In genomic region chr7:128409435-128410091, GRCh38 we compare ENCODE assay signal across 8 cellular contexts. TPM values are rescaled to one million over a fixed set of nuclear protein-coding genes. Genes with fewer than 3 reads are reported as not detected.
DNase-seq lines count a peak whose midpoint lies in the region; ATAC-seq and TF ChIP-seq lines count a peak whose summit lies in the region.

Gene IMPDH1, minus strand, starts transcription at chr7:128409982. Its CDS starts 81 bp downstream, at chr7:128409901.

- ATAC-seq in GM18868 (IDR thresholded peaks at IDR 0.05; ENCODE audit: unreplicated experiment) (peak; percentile 77), HG03095 (IDR thresholded peaks at IDR 0.05; ENCODE audit: unreplicated experiment) (peak; percentile 79)

- POLR2A ChIA-PET in activated CD8-positive, alpha-beta memory T cell treated with anti-CD3 and anti-CD28 coated beads for 36 hours (lab: Charles Lee): interaction anchor here (1.1 to 1.4 kb wide), 2 partner anchors 13 to 46 kb away, joined by 3 to 4 read pairs; no protein-coding TSS in a partner anchor

- CTCF ChIA-PET in activated CD8-positive, alpha-beta memory T cell treated with anti-CD3 and anti-CD28 coated beads for 36 hours (lab: Charles Lee): interaction anchor here (1.4 to 4.3 kb wide), 4 partner anchors 15 to 51 kb away, joined by 3 to 21 read pairs (median 6); no protein-coding TSS in a partner anchor

- H3K27me3 ChIP-seq in endodermal cell (ENCODE audit: control insufficient read depth, insufficient read depth, low read length, poor library complexity, severe bottlenecking): peaks cover 87% of the 10 kb centered on the region

- H3K4me1 Mint-ChIP-seq in endodermal cell: peaks cover 12% of the 10 kb centered on the region
- peaks cover 32% of the 10 kb centered on the region for H3K4me1 Mint-ChIP-seq in mesothelial cell of epicardium

- H3K27me3 Mint-ChIP-seq in endodermal cell (ENCODE audit: insufficient read depth) (peaks cover 85% of the 10 kb centered on the region), mesothelial cell of epicardium (ENCODE audit: low read depth) (peaks cover 2% of the 10 kb centered on the region)

- no peaks in the 10 kb centered on the region for H3K9me3 ChIP-seq in endodermal cell (ENCODE audit: control insufficient read depth, low read length)

- TF ChIP-seq CTCF in endodermal cell (conservative IDR thresholded peaks at IDR 0.05) (no peak), mesothelial cell of epicardium (IDR thresholded peaks at IDR 0.05; ENCODE audit: unreplicated experiment) (no peak)

- no peak within 1 kb of the TSS for H3K27ac Mint-ChIP-seq in endodermal cell
- H3K27ac Mint-ChIP-seq in mesothelial cell of epicardium: peak within 1 kb of the TSS; percentile 95

- peak within 1 kb of the TSS; percentile 81 for H3K4me3 ChIP-seq in endodermal cell (ENCODE audit: low read length)

- H3K4me1 ChIP-seq in endodermal cell (ENCODE audit: control insufficient read depth, insufficient read depth, low read length): peaks cover 6% of the 10 kb centered on the region

- no peak within 1 kb of the TSS for H3K27ac ChIP-seq in endodermal cell (ENCODE audit: low read depth, low read length)

- peak within 1 kb of the TSS; percentile 28 for H3K9ac ChIP-seq in endodermal cell (ENCODE audit: extremely low read depth, low read length, poor library complexity, severe bottlenecking)

- WGBS in endodermal cell (ENCODE audit: insufficient coverage in 1 of 2, insufficient read length in 1 of 2), 2 experiments: 0 to 1% methylated on average over 22 to 73 of the region's 73 CpGs

- no peaks in the 10 kb centered on the region for H3K36me3 Mint-ChIP-seq in endodermal cell (ENCODE audit: low read depth)
- H3K36me3 Mint-ChIP-seq in mesothelial cell of epicardium: no peaks in the 10 kb centered on the region

- peaks cover 9% of the 10 kb centered on the region for H3K9me3 Mint-ChIP-seq in endodermal cell
- peaks cover 6% of the 10 kb centered on the region for H3K9me3 Mint-ChIP-seq in mesothelial cell of epicardium

- DNase-seq in AML-193 (lab: John Stamatoyannopoulos, UW): peak; percentile 70 to 74
- peak; percentile 85 for DNase-seq in NCI-H82 (lab: John Stamatoyannopoulos, UW)
- peak; percentile 95 for DNase-seq in endodermal cell
- peak; percentile 82 to 89 for DNase-seq in mesothelial cell of epicardium (ENCODE audit: low spot score in 2 of 2, unreplicated experiment in 2 of 2)
- peak; percentile 62 to 77 for DNase-seq in stimulated activated CD8-positive, alpha-beta memory T cell treated with anti-CD3 and anti-CD28 coated beads, Interleukin-15, amount 100 ng/mL, for 4 hours (ENCODE audit: low read depth in 2 of 2)

- H3K4me3 Mint-ChIP-seq in endodermal cell (peak within 1 kb of the TSS; percentile 65), mesothelial cell of epicardium (peak within 1 kb of the TSS; percentile 87)

- H3K36me3 ChIP-seq in endodermal cell (ENCODE audit: control insufficient read depth, insufficient read depth, low read length): no peaks in the 10 kb centered on the region

RNA-seq across cellular contexts. Expression of gene IMPDH1, which starts in this region (rescaled TPM):
- total RNA-seq in activated CD8-positive, alpha-beta memory T cell treated with anti-CD3 and anti-CD28 coated beads for 36 hours: 10 to 100 TPM; 81.1 to 81.7 TPM
- total RNA-seq in endodermal cell (10 to 100 TPM; 13.4 to 16.5 TPM), mesothelial cell of epicardium (39.3 to 41.9 TPM (median 41.7 TPM) in 3 replicates)
- 29.3 TPM for polyA plus RNA-seq in endodermal cell (2013, experiment 1 of 2)
- 25.0 TPM for polyA plus RNA-seq in endodermal cell (2013, experiment 2 of 2)
